In the genomic region with DNA sequence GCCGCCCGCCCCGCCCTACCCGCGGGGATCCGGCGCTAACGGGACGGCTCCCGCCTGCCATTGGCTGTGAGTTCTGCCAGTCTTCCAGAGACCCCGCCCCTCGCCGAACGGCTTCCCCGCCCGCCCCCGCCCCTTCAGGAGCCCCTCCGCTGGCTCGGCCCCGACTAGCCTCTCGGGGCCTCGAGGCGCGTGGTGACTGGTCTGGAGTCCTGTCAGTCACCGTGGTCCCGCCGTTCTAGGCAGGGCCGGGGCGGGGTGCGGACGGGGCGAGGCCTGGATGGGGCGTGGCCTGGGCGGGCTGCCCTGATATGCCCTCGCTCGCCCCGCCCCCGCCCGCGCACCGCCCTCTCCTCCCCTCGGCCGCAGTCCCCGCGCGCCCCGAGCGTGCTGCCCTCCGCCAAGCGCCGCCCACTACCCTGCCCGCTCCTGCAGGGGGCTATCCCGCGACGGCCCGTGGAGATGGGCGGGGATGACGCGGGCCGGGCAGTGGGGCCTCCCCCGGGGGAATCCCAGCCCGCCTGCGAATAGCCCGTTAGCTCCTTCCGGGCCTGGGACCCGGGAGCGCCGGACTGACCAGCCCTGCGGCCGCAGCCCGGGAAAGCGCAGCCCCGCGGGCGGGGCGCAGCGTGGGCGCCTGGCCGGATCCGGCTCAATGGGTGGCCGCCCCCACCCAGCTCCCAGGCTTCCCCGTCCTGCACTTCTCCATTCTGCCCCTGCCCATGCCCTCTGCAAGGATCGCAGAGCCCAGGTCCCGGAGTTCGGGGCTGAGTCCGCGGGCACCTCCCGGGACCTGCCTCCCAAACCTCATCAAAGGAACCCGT, we compare ENCODE assay signal across 1 cellular context.
TF ChIP-seq lines count a peak whose summit lies in the region.

No MANE protein-coding gene starts in this region.

TF ChIP-seq in HepG2, 621 proteins besides CTCF, POLR2A, EP300 and RAD21 (continued from another document):
- TF ChIP-seq, protein P1, sequence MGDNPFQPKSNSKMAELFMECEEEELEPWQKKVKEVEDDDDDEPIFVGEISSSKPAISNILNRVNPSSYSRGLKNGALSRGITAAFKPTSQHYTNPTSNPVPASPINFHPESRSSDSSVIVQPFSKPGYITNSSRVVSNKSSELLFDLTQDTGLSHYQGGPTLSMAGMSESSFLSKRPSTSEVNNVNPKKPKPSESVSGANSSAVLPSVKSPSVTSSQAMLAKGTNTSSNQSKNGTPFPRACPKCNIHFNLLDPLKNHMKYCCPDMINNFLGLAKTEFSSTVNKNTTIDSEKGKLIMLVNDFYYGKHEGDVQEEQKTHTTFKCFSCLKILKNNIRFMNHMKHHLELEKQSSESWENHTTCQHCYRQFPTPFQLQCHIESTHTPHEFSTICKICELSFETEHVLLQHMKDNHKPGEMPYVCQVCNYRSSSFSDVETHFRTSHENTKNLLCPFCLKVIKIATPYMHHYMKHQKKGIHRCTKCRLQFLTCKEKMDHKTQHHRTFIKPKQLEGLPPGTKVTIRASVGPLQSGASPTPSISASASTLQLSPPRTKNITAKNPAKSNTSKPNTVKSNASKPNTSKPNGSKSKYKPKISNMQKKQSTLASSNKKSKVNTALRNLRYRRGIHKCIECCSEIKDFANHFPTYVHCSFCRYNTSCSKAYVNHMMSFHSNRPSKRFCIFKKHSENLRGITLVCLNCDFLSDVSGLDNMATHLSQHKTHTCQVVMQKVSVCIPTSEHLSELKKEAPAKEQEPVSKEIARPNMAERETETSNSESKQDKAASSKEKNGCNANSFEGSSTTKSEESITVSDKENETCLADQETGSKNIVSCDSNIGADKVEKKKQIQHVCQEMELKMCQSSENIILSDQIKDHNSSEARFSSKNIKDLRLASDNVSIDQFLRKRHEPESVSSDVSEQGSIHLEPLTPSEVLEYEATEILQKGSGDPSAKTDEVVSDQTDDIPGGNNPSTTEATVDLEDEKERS (CRISPR knock-in tag; IDR thresholded peaks at IDR 0.05): no peak
- TF ChIP-seq ZEB1 (IDR thresholded peaks at IDR 0.05; ENCODE audit: insufficient replicate concordance, low read depth) (no peak), KLF16 (CRISPR knock-in tag; IDR thresholded peaks at IDR 0.05) (no peak; a peak in 1 of 4 replicates), ZMYM3 (CRISPR knock-in tag; IDR thresholded peaks at IDR 0.05) (no peak), ZNF33B (CRISPR knock-in tag; IDR thresholded peaks at IDR 0.05) (no peak), TRIM24 (CRISPR knock-in tag; IDR thresholded peaks at IDR 0.05) (no peak), NFE2 (CRISPR knock-in tag; IDR thresholded peaks at IDR 0.05) (no peak), ZNF737 (CRISPR knock-in tag; IDR thresholded peaks at IDR 0.05; ENCODE audit: borderline replicate concordance) (no peak), HNF4A (CRISPR knock-in tag; IDR thresholded peaks at IDR 0.05) (no peak), ZNF343 (CRISPR knock-in tag; IDR thresholded peaks at IDR 0.05) (no peak), ZNF296 (CRISPR knock-in tag; conservative IDR thresholded peaks at IDR 0.05) (no peak), ESRRA (CRISPR knock-in tag; IDR thresholded peaks at IDR 0.05; ENCODE audit: low read depth) (no peak)
- TF ChIP-seq, protein P2, sequence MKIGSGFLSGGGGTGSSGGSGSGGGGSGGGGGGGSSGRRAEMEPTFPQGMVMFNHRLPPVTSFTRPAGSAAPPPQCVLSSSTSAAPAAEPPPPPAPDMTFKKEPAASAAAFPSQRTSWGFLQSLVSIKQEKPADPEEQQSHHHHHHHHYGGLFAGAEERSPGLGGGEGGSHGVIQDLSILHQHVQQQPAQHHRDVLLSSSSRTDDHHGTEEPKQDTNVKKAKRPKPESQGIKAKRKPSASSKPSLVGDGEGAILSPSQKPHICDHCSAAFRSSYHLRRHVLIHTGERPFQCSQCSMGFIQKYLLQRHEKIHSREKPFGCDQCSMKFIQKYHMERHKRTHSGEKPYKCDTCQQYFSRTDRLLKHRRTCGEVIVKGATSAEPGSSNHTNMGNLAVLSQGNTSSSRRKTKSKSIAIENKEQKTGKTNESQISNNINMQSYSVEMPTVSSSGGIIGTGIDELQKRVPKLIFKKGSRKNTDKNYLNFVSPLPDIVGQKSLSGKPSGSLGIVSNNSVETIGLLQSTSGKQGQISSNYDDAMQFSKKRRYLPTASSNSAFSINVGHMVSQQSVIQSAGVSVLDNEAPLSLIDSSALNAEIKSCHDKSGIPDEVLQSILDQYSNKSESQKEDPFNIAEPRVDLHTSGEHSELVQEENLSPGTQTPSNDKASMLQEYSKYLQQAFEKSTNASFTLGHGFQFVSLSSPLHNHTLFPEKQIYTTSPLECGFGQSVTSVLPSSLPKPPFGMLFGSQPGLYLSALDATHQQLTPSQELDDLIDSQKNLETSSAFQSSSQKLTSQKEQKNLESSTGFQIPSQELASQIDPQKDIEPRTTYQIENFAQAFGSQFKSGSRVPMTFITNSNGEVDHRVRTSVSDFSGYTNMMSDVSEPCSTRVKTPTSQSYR (CRISPR knock-in tag; IDR thresholded peaks at IDR 0.05; ENCODE audit: borderline replicate concordance): peak; percentile 32; the same call in 1 of the 2 replicates
- TF ChIP-seq, protein P3, sequence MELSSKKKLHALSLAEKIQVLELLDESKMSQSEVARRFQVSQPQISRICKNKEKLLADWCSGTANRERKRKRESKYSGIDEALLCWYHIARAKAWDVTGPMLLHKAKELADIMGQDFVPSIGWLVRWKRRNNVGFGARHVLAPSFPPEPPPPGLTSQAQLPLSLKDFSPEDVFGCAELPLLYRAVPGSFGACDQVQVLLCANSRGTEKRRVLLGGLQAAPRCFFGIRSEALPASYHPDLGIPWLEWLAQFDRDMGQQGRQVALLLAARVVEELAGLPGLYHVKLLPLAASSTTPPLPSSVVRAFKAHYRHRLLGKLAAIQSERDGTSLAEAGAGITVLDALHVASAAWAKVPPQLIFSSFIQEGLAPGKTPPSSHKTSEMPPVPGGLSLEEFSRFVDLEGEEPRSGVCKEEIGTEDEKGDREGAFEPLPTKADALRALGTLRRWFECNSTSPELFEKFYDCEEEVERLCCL (CRISPR knock-in tag; IDR thresholded peaks at IDR 0.05; ENCODE audit: borderline replicate concordance): no peak
- TF ChIP-seq, protein P4, sequence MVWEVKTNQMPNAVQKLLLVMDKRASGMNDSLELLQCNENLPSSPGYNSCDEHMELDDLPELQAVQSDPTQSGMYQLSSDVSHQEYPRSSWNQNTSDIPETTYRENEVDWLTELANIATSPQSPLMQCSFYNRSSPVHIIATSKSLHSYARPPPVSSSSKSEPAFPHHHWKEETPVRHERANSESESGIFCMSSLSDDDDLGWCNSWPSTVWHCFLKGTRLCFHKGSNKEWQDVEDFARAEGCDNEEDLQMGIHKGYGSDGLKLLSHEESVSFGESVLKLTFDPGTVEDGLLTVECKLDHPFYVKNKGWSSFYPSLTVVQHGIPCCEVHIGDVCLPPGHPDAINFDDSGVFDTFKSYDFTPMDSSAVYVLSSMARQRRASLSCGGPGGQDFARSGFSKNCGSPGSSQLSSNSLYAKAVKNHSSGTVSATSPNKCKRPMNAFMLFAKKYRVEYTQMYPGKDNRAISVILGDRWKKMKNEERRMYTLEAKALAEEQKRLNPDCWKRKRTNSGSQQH (CRISPR knock-in tag; IDR thresholded peaks at IDR 0.05; ENCODE audit: low read depth): peak; percentile 73
- TF ChIP-seq, protein P5, sequence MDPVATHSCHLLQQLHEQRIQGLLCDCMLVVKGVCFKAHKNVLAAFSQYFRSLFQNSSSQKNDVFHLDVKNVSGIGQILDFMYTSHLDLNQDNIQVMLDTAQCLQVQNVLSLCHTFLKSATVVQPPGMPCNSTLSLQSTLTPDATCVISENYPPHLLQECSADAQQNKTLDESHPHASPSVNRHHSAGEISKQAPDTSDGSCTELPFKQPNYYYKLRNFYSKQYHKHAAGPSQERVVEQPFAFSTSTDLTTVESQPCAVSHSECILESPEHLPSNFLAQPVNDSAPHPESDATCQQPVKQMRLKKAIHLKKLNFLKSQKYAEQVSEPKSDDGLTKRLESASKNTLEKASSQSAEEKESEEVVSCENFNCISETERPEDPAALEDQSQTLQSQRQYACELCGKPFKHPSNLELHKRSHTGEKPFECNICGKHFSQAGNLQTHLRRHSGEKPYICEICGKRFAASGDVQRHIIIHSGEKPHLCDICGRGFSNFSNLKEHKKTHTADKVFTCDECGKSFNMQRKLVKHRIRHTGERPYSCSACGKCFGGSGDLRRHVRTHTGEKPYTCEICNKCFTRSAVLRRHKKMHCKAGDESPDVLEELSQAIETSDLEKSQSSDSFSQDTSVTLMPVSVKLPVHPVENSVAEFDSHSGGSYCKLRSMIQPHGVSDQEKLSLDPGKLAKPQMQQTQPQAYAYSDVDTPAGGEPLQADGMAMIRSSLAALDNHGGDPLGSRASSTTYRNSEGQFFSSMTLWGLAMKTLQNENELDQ (CRISPR knock-in tag; IDR thresholded peaks at IDR 0.05; ENCODE audit: borderline replicate concordance): no peak
- TF ChIP-seq, protein P6, sequence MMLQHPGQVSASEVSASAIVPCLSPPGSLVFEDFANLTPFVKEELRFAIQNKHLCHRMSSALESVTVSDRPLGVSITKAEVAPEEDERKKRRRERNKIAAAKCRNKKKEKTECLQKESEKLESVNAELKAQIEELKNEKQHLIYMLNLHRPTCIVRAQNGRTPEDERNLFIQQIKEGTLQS (CRISPR knock-in tag; IDR thresholded peaks at IDR 0.05): no peak
- TF ChIP-seq, protein P7, sequence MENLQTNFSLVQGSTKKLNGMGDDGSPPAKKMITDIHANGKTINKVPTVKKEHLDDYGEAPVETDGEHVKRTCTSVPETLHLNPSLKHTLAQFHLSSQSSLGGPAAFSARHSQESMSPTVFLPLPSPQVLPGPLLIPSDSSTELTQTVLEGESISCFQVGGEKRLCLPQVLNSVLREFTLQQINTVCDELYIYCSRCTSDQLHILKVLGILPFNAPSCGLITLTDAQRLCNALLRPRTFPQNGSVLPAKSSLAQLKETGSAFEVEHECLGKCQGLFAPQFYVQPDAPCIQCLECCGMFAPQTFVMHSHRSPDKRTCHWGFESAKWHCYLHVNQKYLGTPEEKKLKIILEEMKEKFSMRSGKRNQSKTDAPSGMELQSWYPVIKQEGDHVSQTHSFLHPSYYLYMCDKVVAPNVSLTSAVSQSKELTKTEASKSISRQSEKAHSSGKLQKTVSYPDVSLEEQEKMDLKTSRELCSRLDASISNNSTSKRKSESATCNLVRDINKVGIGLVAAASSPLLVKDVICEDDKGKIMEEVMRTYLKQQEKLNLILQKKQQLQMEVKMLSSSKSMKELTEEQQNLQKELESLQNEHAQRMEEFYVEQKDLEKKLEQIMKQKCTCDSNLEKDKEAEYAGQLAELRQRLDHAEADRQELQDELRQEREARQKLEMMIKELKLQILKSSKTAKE (CRISPR knock-in tag; IDR thresholded peaks at IDR 0.05; ENCODE audit: borderline replicate concordance): no peak
- TF ChIP-seq, protein P8, sequence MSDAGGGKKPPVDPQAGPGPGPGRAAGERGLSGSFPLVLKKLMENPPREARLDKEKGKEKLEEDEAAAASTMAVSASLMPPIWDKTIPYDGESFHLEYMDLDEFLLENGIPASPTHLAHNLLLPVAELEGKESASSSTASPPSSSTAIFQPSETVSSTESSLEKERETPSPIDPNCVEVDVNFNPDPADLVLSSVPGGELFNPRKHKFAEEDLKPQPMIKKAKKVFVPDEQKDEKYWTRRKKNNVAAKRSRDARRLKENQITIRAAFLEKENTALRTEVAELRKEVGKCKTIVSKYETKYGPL (CRISPR knock-in tag; IDR thresholded peaks at IDR 0.05): no peak
